Comparison of ENCODE assay signal across 8 cellular contexts in genomic region chr1:168637350-168637991, GRCh38.
DNase-seq lines count a peak whose midpoint lies in the region; ATAC-seq and TF ChIP-seq lines count a peak whose summit lies in the region.

No MANE protein-coding gene starts in this region.

- no peaks in the 10 kb centered on the region for H3K9me3 ChIP-seq in CD4-positive, CD25-positive, alpha-beta regulatory T cell (ENCODE audit: control insufficient read depth in 2 of 2, low read length in 2 of 2)
- no peaks in the 10 kb centered on the region for H3K9me3 ChIP-seq in GM23248 (ENCODE audit: low read depth)

- no peaks in the 10 kb centered on the region for H3K4me1 ChIP-seq in CD4-positive, CD25-positive, alpha-beta regulatory T cell (ENCODE audit: control insufficient read depth, insufficient read depth, low read length, poor library complexity, severe bottlenecking)
- peaks cover 32% of the 10 kb centered on the region for H3K4me1 ChIP-seq in GM23248 (ENCODE audit: insufficient read depth)

- no peak for TF ChIP-seq POLR2A in lower leg skin (IDR thresholded peaks at IDR 0.05)

- TF ChIP-seq CTCF in chondrocyte (IDR thresholded peaks at IDR 0.05) (peak; percentile 77), lower leg skin (IDR thresholded peaks at IDR 0.05) (no peak)

- in situ Hi-C loops in GM23248 (cut with MboI) = no loop called here

- 82% methylated on average over 5 of the region's 5 CpGs for WGBS in GM23248 (ENCODE audit: low coverage in 1 of 2, low lambda C conversion rate in 2 of 2, missing lambda C conversion rate in 2 of 2), 2 experiments
- WGBS in lower leg skin, 2 donors = 85 to 86% methylated on average over 5 of the region's 5 CpGs

- intact Hi-C loops in lower leg skin (cut with DNase I; ENCODE audit: low total_unique reads) = no loop called here
- intact Hi-C loops in activated T-helper 1 cell treated with anti-CD3 and anti-CD28 coated beads, Interleukin-12 subunit alpha, Interleukin-12 subunit beta, Interleukin-2, Interleukin-4 antibody, amounts not matched to agents 30 ng/mL and 10 ng/mL and 1 ng/mL, durations not matched to agents 14 hours and 24 hours and 36 hours (cut with micrococcal nuclease) = no loop called here

- H2AFZ ChIP-seq in GM23248 = peak overlapping the region; percentile 38

- H3K79me2 ChIP-seq in GM23248 (ENCODE audit: insufficient read depth) = no peaks in the 10 kb centered on the region

- H3K27ac ChIP-seq in CD4-positive, CD25-positive, alpha-beta regulatory T cell (ENCODE audit: insufficient read depth, low read length, poor library complexity, severe bottlenecking) = no peak overlapping the region
- H3K27ac ChIP-seq in GM23248 = peak overlapping the region; percentile 55

- H3K36me3 Mint-ChIP-seq in CD4-positive, CD25-positive, alpha-beta regulatory T cell = no peaks in the 10 kb centered on the region
- H3K36me3 Mint-ChIP-seq in chondrocyte (ENCODE audit: low read depth) = peaks cover 1% of the 10 kb centered on the region
- H3K36me3 Mint-ChIP-seq in naive thymus-derived CD8-positive, alpha-beta T cell = no peaks in the 10 kb centered on the region
- no peaks in the 10 kb centered on the region for H3K36me3 Mint-ChIP-seq in activated T-helper 1 cell treated with anti-CD3 and anti-CD28 coated beads, Interleukin-12 subunit alpha, Interleukin-12 subunit beta, Interleukin-2, Interleukin-4 antibody, amounts not matched to agents 30 ng/mL and 10 ng/mL and 1 ng/mL, durations not matched to agents 14 hours and 24 hours and 36 hours (ENCODE audit: low read depth)

- H4K20me1 ChIP-seq in GM23248 (ENCODE audit: insufficient read depth) = no peaks in the 10 kb centered on the region

- peaks cover 0 to 1% (median 0%) of the 10 kb centered on the region in 7 donors for H3K9me3 Mint-ChIP-seq in CD4-positive, CD25-positive, alpha-beta regulatory T cell
- peaks cover 12% of the 10 kb centered on the region for H3K9me3 Mint-ChIP-seq in chondrocyte (ENCODE audit: low read depth)
- peaks cover 0 to 2% (median 0%) of the 10 kb centered on the region in 9 donors for H3K9me3 Mint-ChIP-seq in naive thymus-derived CD8-positive, alpha-beta T cell
- H3K9me3 Mint-ChIP-seq in activated T-helper 1 cell treated with anti-CD3 and anti-CD28 coated beads, Interleukin-12 subunit alpha, Interleukin-12 subunit beta, Interleukin-2, Interleukin-4 antibody, amounts not matched to agents 30 ng/mL and 10 ng/mL and 1 ng/mL, durations not matched to agents 14 hours and 24 hours and 36 hours = no peaks in the 10 kb centered on the region

- H3K27ac Mint-ChIP-seq in CD4-positive, CD25-positive, alpha-beta regulatory T cell = no peak overlapping the region
- peak overlapping the region; percentile 98 for H3K27ac Mint-ChIP-seq in chondrocyte (ENCODE audit: unreplicated experiment)
- no peak overlapping the region for H3K27ac Mint-ChIP-seq in naive thymus-derived CD8-positive, alpha-beta T cell
- no peak overlapping the region for H3K27ac Mint-ChIP-seq in activated T-helper 1 cell treated with anti-CD3 and anti-CD28 coated beads, Interleukin-12 subunit alpha, Interleukin-12 subunit beta, Interleukin-2, Interleukin-4 antibody, amounts not matched to agents 30 ng/mL and 10 ng/mL and 1 ng/mL, durations not matched to agents 14 hours and 24 hours and 36 hours

- H3K27me3 ChIP-seq in CD4-positive, CD25-positive, alpha-beta regulatory T cell (ENCODE audit: control insufficient read depth, insufficient read depth, low read length) = peaks cover 13% of the 10 kb centered on the region
- no peaks in the 10 kb centered on the region for H3K27me3 ChIP-seq in GM23248 (replicated peaks; ENCODE audit: insufficient read depth)

- H3F3A ChIP-seq in GM23248 (ENCODE audit: insufficient read depth) = peaks cover 20% of the 10 kb centered on the region

- no peak overlapping the region for H3K4me2 ChIP-seq in GM23248 (ENCODE audit: unreplicated experiment)

- no peaks in the 10 kb centered on the region for H3K4me1 Mint-ChIP-seq in CD4-positive, CD25-positive, alpha-beta regulatory T cell
- H3K4me1 Mint-ChIP-seq in chondrocyte (ENCODE audit: low read depth) = peaks cover 53% of the 10 kb centered on the region
- H3K4me1 Mint-ChIP-seq in naive thymus-derived CD8-positive, alpha-beta T cell = no peaks in the 10 kb centered on the region
- H3K4me1 Mint-ChIP-seq in activated T-helper 1 cell treated with anti-CD3 and anti-CD28 coated beads, Interleukin-12 subunit alpha, Interleukin-12 subunit beta, Interleukin-2, Interleukin-4 antibody, amounts not matched to agents 30 ng/mL and 10 ng/mL and 1 ng/mL, durations not matched to agents 14 hours and 24 hours and 36 hours (ENCODE audit: low read depth) = no peaks in the 10 kb centered on the region

- no peaks in the 10 kb centered on the region for H3K36me3 ChIP-seq in CD4-positive, CD25-positive, alpha-beta regulatory T cell (ENCODE audit: control insufficient read depth, insufficient read depth, low read length)
- no peaks in the 10 kb centered on the region for H3K36me3 ChIP-seq in GM23248 (ENCODE audit: low read depth)

- no peak overlapping the region for H3K4me3 ChIP-seq in CD4-positive, CD25-positive, alpha-beta regulatory T cell (ENCODE audit: low read depth, low read length)
- H3K4me3 ChIP-seq in GM23248 = no peak overlapping the region
- no peak overlapping the region for H3K4me3 ChIP-seq in lower leg skin (ENCODE audit: low read depth, poor library complexity, severe bottlenecking)

- H3K27me3 Mint-ChIP-seq in CD4-positive, CD25-positive, alpha-beta regulatory T cell = peaks cover 12% of the 10 kb centered on the region
- no peaks in the 10 kb centered on the region for H3K27me3 Mint-ChIP-seq in chondrocyte (ENCODE audit: low read depth)
- H3K27me3 Mint-ChIP-seq in naive thymus-derived CD8-positive, alpha-beta T cell = peaks cover 0 to 3% (median 1%) of the 10 kb centered on the region in 5 donors
- H3K27me3 Mint-ChIP-seq in activated T-helper 1 cell treated with anti-CD3 and anti-CD28 coated beads, Interleukin-12 subunit alpha, Interleukin-12 subunit beta, Interleukin-2, Interleukin-4 antibody, amounts not matched to agents 30 ng/mL and 10 ng/mL and 1 ng/mL, durations not matched to agents 14 hours and 24 hours and 36 hours (ENCODE audit: insufficient read depth) = peaks cover 19% of the 10 kb centered on the region

- no peak for ATAC-seq in CD4-positive, CD25-positive, alpha-beta regulatory T cell (ENCODE audit: low read depth in 2 of 2)
- no peak for ATAC-seq in naive thymus-derived CD8-positive, alpha-beta T cell

- POLR2A ChIA-PET in naive thymus-derived CD8-positive, alpha-beta T cell (lab: Charles Lee) = no interaction called here

- DNase-seq in CD4-positive, CD25-positive, alpha-beta regulatory T cell = peak in 2 of 3 donors; percentile 4 to 60
- DNase-seq in GM23248 = peak; percentile 50
- peak; percentile 78 for DNase-seq in NCI-H69 (lab: John Stamatoyannopoulos, UW)
- no peak for DNase-seq in chondrocyte (ENCODE audit: low spot score)
- peak; percentile 43 for DNase-seq in midbrain (lab: John Stamatoyannopoulos, UW)
- no peak for DNase-seq in naive thymus-derived CD8-positive, alpha-beta T cell
- DNase-seq in lower leg skin (ENCODE audit: low spot score in 2 of 2) = no peak
- DNase-seq in activated T-helper 1 cell treated with anti-CD3 and anti-CD28 coated beads, Interleukin-12 subunit alpha, Interleukin-12 subunit beta, Interleukin-2, Interleukin-4 antibody, amounts not matched to agents 30 ng/mL and 10 ng/mL and 1 ng/mL, durations not matched to agents 14 hours and 24 hours and 36 hours (ENCODE audit: low spot score) = no peak

- peak overlapping the region; percentile 16 for H3K9ac ChIP-seq in GM23248

- H3K4me3 Mint-ChIP-seq in CD4-positive, CD25-positive, alpha-beta regulatory T cell = no peak overlapping the region
- H3K4me3 Mint-ChIP-seq in chondrocyte (ENCODE audit: unreplicated experiment) = no peak overlapping the region
- H3K4me3 Mint-ChIP-seq in naive thymus-derived CD8-positive, alpha-beta T cell = no peak overlapping the region
- H3K4me3 Mint-ChIP-seq in activated T-helper 1 cell treated with anti-CD3 and anti-CD28 coated beads, Interleukin-12 subunit alpha, Interleukin-12 subunit beta, Interleukin-2, Interleukin-4 antibody, amounts not matched to agents 30 ng/mL and 10 ng/mL and 1 ng/mL, durations not matched to agents 14 hours and 24 hours and 36 hours = no peak overlapping the region

- H3K9me2 ChIP-seq in GM23248 (ENCODE audit: insufficient read depth) = peaks cover 3% of the 10 kb centered on the region; the same call in 1 of the 2 replicates

Comparison
In these comparisons a context has a peak if more than half of its experiments do, and no peak if none do; other contexts are left out.
1. DNase-seq: peak in CD4-positive, CD25-positive, alpha-beta regulatory T cell (2 of 3), GM23248 (single experiment), NCI-H69 (single experiment) and midbrain (single experiment); none in chondrocyte (single experiment), naive thymus-derived CD8-positive, alpha-beta T cell (0 of 10), lower leg skin (0 of 2) and activated T-helper 1 cell treated with anti-CD3 and anti-CD28 coated beads, Interleukin-12 subunit alpha, Interleukin-12 subunit beta, Interleukin-2, Interleukin-4 antibody, amounts not matched to agents 30 ng/mL and 10 ng/mL and 1 ng/mL, durations not matched to agents 14 hours and 24 hours and 36 hours (single experiment).